ENCODE assay signal across 1 cellular context in genomic region chr11:65496304-65497140, GRCh38.
TF ChIP-seq lines count a peak whose summit lies in the region.

No MANE protein-coding gene starts in this region.

TF ChIP-seq in endothelial cell of umbilical vein, 7 proteins besides CTCF, POLR2A, EP300 and RAD21 (continued from another document):
- TF ChIP-seq FOS (IDR thresholded peaks at IDR 0.05; ENCODE audit: borderline replicate concordance, insufficient read depth, low read length) (no peak), POLR2AphosphoS5 (IDR thresholded peaks at IDR 0.05; ENCODE audit: insufficient read depth, low read depth, low read length) (no peak)
